11 cellular contexts compared by ENCODE assay signal in the genomic region with DNA sequence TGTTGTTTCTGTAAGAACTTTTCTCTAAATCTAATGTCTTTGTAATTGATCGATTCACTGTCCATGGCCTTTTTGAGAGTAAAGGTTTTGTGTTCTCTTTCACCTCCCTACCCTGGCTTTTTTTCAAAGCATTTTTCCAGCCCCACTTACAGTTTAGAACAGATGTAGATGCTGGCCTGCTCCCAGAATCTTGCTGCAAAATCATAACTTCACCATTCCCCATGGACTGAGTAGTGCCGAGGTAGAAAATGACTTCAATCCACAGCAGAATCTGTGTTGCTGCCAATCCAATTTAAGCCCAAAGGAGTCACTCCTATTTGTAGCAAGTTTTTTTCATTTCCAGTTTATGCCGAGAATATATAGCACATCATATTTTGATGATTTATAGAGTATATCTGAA.
"Had no signal": no experiment of that assay in that cellular context is flagged by ENCODE, and none has a peak within 500 bp of the region (broad histone marks: within the 10 kb centered on the region; RNA-seq: fewer than 3 reads in every experiment).

No MANE protein-coding gene starts in this region.

- H3K27me3 Mint-ChIP-seq: naive B cell had no signal

- H3K4me3 Mint-ChIP-seq: endodermal cell, mesothelial cell of epicardium had no signal

- H3K4me3 ChIP-seq: smooth muscle cell had no signal

- H3K36me3 Mint-ChIP-seq: brain, mesothelial cell of epicardium, naive B cell had no signal

- H3K4me1 Mint-ChIP-seq: mesothelial cell of epicardium had no signal

- H3K4me2 ChIP-seq: smooth muscle cell had no signal

- H3K27ac Mint-ChIP-seq: endodermal cell, mesothelial cell of epicardium had no signal

- DNase-seq: activated CD4-positive, alpha-beta T cell treated with anti-CD3 and anti-CD28 coated beads, Interleukin-2, amount 50 U/mL, for 4 hours; activated naive CD4-positive, alpha-beta T cell treated with anti-CD3 and anti-CD28 coated beads, Interleukin-2, amount 50 U/mL, for 16 hours; activated T-cell treated with anti-CD3 and anti-CD28 coated beads, Interleukin-2, amount 50 U/mL, for 1 hour; cerebellar nuclear complex; endodermal cell; erythroblast; naive B cell; trophoblast cell had no signal

- H3K9me3 Mint-ChIP-seq: brain, endodermal cell, mesothelial cell of epicardium, naive B cell had no signal
